In genomic region chr20:38033330-38034107, GRCh38 we compare ENCODE assay signal across 8 cellular contexts. TPM values are rescaled to one million over a fixed set of nuclear protein-coding genes. Genes with fewer than 3 reads are reported as not detected.
DNase-seq lines count a peak whose midpoint lies in the region; ATAC-seq and TF ChIP-seq lines count a peak whose summit lies in the region.

A gene with protein sequence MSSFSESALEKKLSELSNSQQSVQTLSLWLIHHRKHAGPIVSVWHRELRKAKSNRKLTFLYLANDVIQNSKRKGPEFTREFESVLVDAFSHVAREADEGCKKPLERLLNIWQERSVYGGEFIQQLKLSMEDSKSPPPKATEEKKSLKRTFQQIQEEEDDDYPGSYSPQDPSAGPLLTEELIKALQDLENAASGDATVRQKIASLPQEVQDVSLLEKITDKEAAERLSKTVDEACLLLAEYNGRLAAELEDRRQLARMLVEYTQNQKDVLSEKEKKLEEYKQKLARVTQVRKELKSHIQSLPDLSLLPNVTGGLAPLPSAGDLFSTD (plus strand): TSS chr20:38033746. CDS start chr20:38033948, 202 bp downstream.
Gene TTI1, minus strand, starts transcription at chr20:38033456. Its CDS starts 19,640 bp downstream, at chr20:38013816.

- H3K27ac Mint-ChIP-seq in HFFc6 = peak within 1 kb of the TSS; percentile 95
- H3K27ac Mint-ChIP-seq in activated naive CD4-positive, alpha-beta T cell treated with anti-CD3 and anti-CD28 coated beads, Interleukin-2, amount 50 U/mL, for 72 hours = peak within 1 kb of the TSS; percentile 97 to 99

- H3K27me3 Mint-ChIP-seq in HFFc6 (ENCODE audit: insufficient read depth) = peaks cover 2% of the 10 kb centered on the region

- ATAC-seq in activated naive CD4-positive, alpha-beta T cell treated with anti-CD3 and anti-CD28 coated beads, Interleukin-2, amount 50 U/mL, for 72 hours = peak; percentile 88 to 93

- peaks cover 60% of the 10 kb centered on the region for H3K4me1 Mint-ChIP-seq in HFFc6 (ENCODE audit: low read depth)

- peak within 1 kb of the TSS; percentile 99 for H3K4me3 Mint-ChIP-seq in HFFc6

- peak; percentile 67 for DNase-seq in GM04504 (ENCODE audit: low read depth)
- peak; percentile 75 for DNase-seq in HFFc6
- peak; percentile 90 for DNase-seq in NCI-H1092 (lab: John Stamatoyannopoulos, UW)
- peak; percentile 89 for DNase-seq in SKM-1 (lab: John Stamatoyannopoulos, UW; ENCODE audit: unreplicated experiment)
- peak; percentile 87 to 93 for DNase-seq in activated naive CD4-positive, alpha-beta T cell treated with anti-CD3 and anti-CD28 coated beads, Interleukin-2, amount 50 U/mL, for 72 hours (ENCODE audit: low spot score in 2 of 2)
- peak; percentile 89 for DNase-seq in globus pallidus (ENCODE audit: low spot score)
- DNase-seq in nucleus accumbens (lab: John Stamatoyannopoulos, UW) = peak in 55 of 56 donors; percentile 49 to 99 (median 88)
- peak; percentile 96 for DNase-seq in superior temporal gyrus (ENCODE audit: extremely low spot score)

- 0 out of 2 replicates have a peak, but pooled peaks have one; percentile 17 for TF ChIP-seq CTCF in HFFc6 (IDR thresholded peaks at IDR 0.05)

- H3K9me3 Mint-ChIP-seq in HFFc6 = no peaks in the 10 kb centered on the region
- peaks cover 0 to 3% of the 10 kb centered on the region in 2 donors for H3K9me3 Mint-ChIP-seq in activated naive CD4-positive, alpha-beta T cell treated with anti-CD3 and anti-CD28 coated beads, Interleukin-2, amount 50 U/mL, for 72 hours

- H3K36me3 Mint-ChIP-seq in HFFc6 (ENCODE audit: low read depth) = peaks cover 21% of the 10 kb centered on the region
- peaks cover 20 to 31% of the 10 kb centered on the region in 2 donors for H3K36me3 Mint-ChIP-seq in activated naive CD4-positive, alpha-beta T cell treated with anti-CD3 and anti-CD28 coated beads, Interleukin-2, amount 50 U/mL, for 72 hours

RNA-seq across cellular contexts. Expression of the first gene that starts in this region (rescaled TPM):
- total RNA-seq in HFFc6 (2021; fragmentation: NEBNext Ultra II Directional; extraction: Animal tissue kit (Norgen Biotek cat#: 25700)) = 10 to 100 TPM; 15.9 to 20.2 (median 19.2) TPM
- total RNA-seq in activated naive CD4-positive, alpha-beta T cell treated with anti-CD3 and anti-CD28 coated beads, Interleukin-2, amount 50 U/mL, for 72 hours = 10 to 100 TPM; 40.2 to 44.0 TPM

RNA-seq across cellular contexts. Expression of gene TTI1, which starts in this region (rescaled TPM):
- 10 to 100 TPM; 11.8 to 17.9 (median 14.1) TPM for total RNA-seq in HFFc6 (2021; fragmentation: NEBNext Ultra II Directional; extraction: Animal tissue kit (Norgen Biotek cat#: 25700))
- total RNA-seq in activated naive CD4-positive, alpha-beta T cell treated with anti-CD3 and anti-CD28 coated beads, Interleukin-2, amount 50 U/mL, for 72 hours = 10 to 100 TPM; 36.1 to 40.2 TPM

Comparison
In these comparisons a context has a peak if more than half of its experiments do, and no peak if none do; other contexts are left out.
1. Peak in every context shown above with its lines: DNase-seq and ATAC-seq.